ENCODE assay signal across 21 cellular contexts in genomic region chr7:50620418-50620817, GRCh38. TPM values are rescaled to one million over a fixed set of nuclear protein-coding genes. Genes with fewer than 3 reads are reported as not detected.
DNase-seq lines count a peak whose midpoint lies in the region; ATAC-seq, FAIRE-seq and TF ChIP-seq lines count a peak whose summit lies in the region.
"Had no signal": no experiment of that assay in that cellular context is flagged by ENCODE, and none has a peak within 500 bp of the region (broad histone marks: within the 10 kb centered on the region; RNA-seq: fewer than 3 reads in every experiment).

No MANE protein-coding gene starts in this region.

- intact Hi-C loops in aorta (cut with DNase I) = loop anchor here in 1 of 2 donors (5.0 to 10.0 kb wide), 2 partner anchors 37 to 164 kb away; partner anchors contain the start of gene GRB10

- ATAC-seq in GM23338 = no peak
- peak; percentile 47 for ATAC-seq in aorta (ENCODE audit: low FRiP score)
- ATAC-seq in activated T-cell treated with anti-CD3 and anti-CD28 coated beads, Interleukin-2, amount 50 U/mL, for 4 hours = no peak
- ATAC-seq: Right ventricle myocardium inferior had no signal

- H3K36me3 ChIP-seq in GM23338 (ENCODE audit: insufficient read depth) (peaks cover 4% of the 10 kb centered on the region; the same call in 1 of the 2 replicates), astrocyte (ENCODE audit: insufficient read depth, low read length) (peaks cover 11% of the 10 kb centered on the region), aorta (ENCODE audit: control insufficient read depth in 1 of 2, insufficient read depth in 2 of 2, low read length in 1 of 2) (no peaks in the 10 kb centered on the region)

- H3K27ac Mint-ChIP-seq in GM23338 (no peak overlapping the region), astrocyte (ENCODE audit: unreplicated experiment) (no peak overlapping the region)
- H3K27ac Mint-ChIP-seq: CD4-positive, alpha-beta memory T cell had no signal

- peaks cover 22% of the 10 kb centered on the region for H3K36me3 Mint-ChIP-seq in GM23338 (ENCODE audit: low read depth)
- peaks cover 14% of the 10 kb centered on the region for H3K36me3 Mint-ChIP-seq in astrocyte (ENCODE audit: low read depth, unreplicated experiment)
- no peaks in the 10 kb centered on the region for H3K36me3 Mint-ChIP-seq in activated T-cell treated with anti-CD3 and anti-CD28 coated beads, Interleukin-2, amount 50 U/mL, for 4 hours (ENCODE audit: insufficient read depth)

- DNase-seq in GM23338 (ENCODE audit: low spot score) = no peak
- DNase-seq in astrocyte (ENCODE audit: low read depth) = peak; percentile 20
- DNase-seq in fibroblast of the aortic adventitia (ENCODE audit: low read depth) = peak; percentile 60
- DNase-seq in aorta = peak in 1 of 2 donors; percentile 69
- no peak for DNase-seq in NCI-H1436 (lab: John Stamatoyannopoulos, UW)
- DNase-seq in activated T-cell treated with anti-CD3 and anti-CD28 coated beads, Interleukin-2, amount 50 U/mL, for 4 hours = no peak
- no peak for DNase-seq in stimulated activated CD4-positive, alpha-beta T cell treated with anti-CD3 and anti-CD28 coated beads, Interleukin-4, amount 100 ng/mL, for 24 hours
- DNase-seq: CD4-positive, alpha-beta memory T cell; DMS153; Karpas-422; NCI-H1694 treated with DMSO at 0.1 percent for 48 hours; NCI-H2081 treated with DMSO at 0.1 percent for 48 hours; NCI-H2171 treated with DMSO at 0.1 percent for 48 hours; NCI-H526; OCI-M1 had no signal

- no peak overlapping the region for H3K9ac ChIP-seq in astrocyte (ENCODE audit: low read length)
- H3K9ac ChIP-seq: BLaER1 treated with 17β-estradiol and CSF1 and Interleukin-3, amounts not matched to agents 10 nM and 100 nM had no signal

- H3K4me1 Mint-ChIP-seq in GM23338 (peaks cover 3% of the 10 kb centered on the region; the same call in 1 of the 3 replicates), astrocyte (ENCODE audit: low read depth, unreplicated experiment) (no peaks in the 10 kb centered on the region)
- H3K4me1 Mint-ChIP-seq in activated T-cell treated with anti-CD3 and anti-CD28 coated beads, Interleukin-2, amount 50 U/mL, for 4 hours (ENCODE audit: low read depth) = no peaks in the 10 kb centered on the region
- H3K4me1 Mint-ChIP-seq: CD4-positive, alpha-beta memory T cell had no signal

- no peak for FAIRE-seq in astrocyte (lab: Jason Lieb, UNC)
- FAIRE-seq: GM12892, RCC 7860 had no signal

- H3K4me3 Mint-ChIP-seq in GM23338 (no peak overlapping the region), astrocyte (ENCODE audit: unreplicated experiment) (no peak overlapping the region)
- no peak overlapping the region for H3K4me3 Mint-ChIP-seq in activated T-cell treated with anti-CD3 and anti-CD28 coated beads, Interleukin-2, amount 50 U/mL, for 4 hours
- H3K4me3 Mint-ChIP-seq: CD4-positive, alpha-beta memory T cell had no signal

- TF ChIP-seq CTCF in GM23338 (conservative IDR thresholded peaks at IDR 0.05; ENCODE audit: low read depth in 2 of 2) (no peak), astrocyte (IDR thresholded peaks at IDR 0.05; ENCODE audit: insufficient read depth, low read depth, low read length) (no peak), fibroblast of the aortic adventitia (IDR thresholded peaks at IDR 0.05; ENCODE audit: insufficient read depth, low read length) (no peak)

- H3K79me2 ChIP-seq in GM23338 (replicated peaks; ENCODE audit: insufficient read depth) = no peaks in the 10 kb centered on the region; the same call in 1 of the 2 replicates
- peaks cover 26% of the 10 kb centered on the region for H3K79me2 ChIP-seq in astrocyte (ENCODE audit: insufficient read depth, low read length)

- 7 to 8% methylated on average over 11 of the region's 11 CpGs for WGBS in aorta, 2 donors

- H3K27ac ChIP-seq in GM23338 (ENCODE audit: low read depth) (peak overlapping the region; percentile 14; the same call in 1 of the 2 replicates), astrocyte (ENCODE audit: low read depth, low read length) (no peak overlapping the region), aorta (ENCODE audit: low read depth in 1 of 2, low read length in 2 of 2) (peak overlapping the region in 1 of 2 donors; percentile 41)
- H3K27ac ChIP-seq: BLaER1 treated with 17β-estradiol and CSF1 and Interleukin-3, amounts not matched to agents 10 nM and 100 nM had no signal

- no peak overlapping the region for H2AFZ ChIP-seq in GM23338
- no peak overlapping the region for H2AFZ ChIP-seq in astrocyte (ENCODE audit: low read depth, low read length)

- H3K4me2 ChIP-seq in GM23338 = no peak overlapping the region
- H3K4me2 ChIP-seq in astrocyte (ENCODE audit: low read length) = no peak overlapping the region
- H3K4me2 ChIP-seq: BLaER1 treated with 17β-estradiol and CSF1 and Interleukin-3, amounts not matched to agents 10 nM and 100 nM had no signal

- H3K4me1 ChIP-seq in GM23338 (ENCODE audit: insufficient read depth) = no peaks in the 10 kb centered on the region
- no peaks in the 10 kb centered on the region for H3K4me1 ChIP-seq in astrocyte (ENCODE audit: insufficient read depth, low read length)
- H3K4me1 ChIP-seq in aorta (ENCODE audit: control insufficient read depth in 1 of 2, insufficient read depth in 2 of 2, low read length in 2 of 2) = peaks cover 2 to 3% of the 10 kb centered on the region in 2 donors
- H3K4me1 ChIP-seq: HAP-1 had no signal

- no peaks in the 10 kb centered on the region for H3F3A ChIP-seq in GM23338 (replicated peaks; ENCODE audit: low read depth)

- no peaks in the 10 kb centered on the region; the same call in 2 of the 3 replicates for H3K9me3 Mint-ChIP-seq in GM23338
- H3K9me3 Mint-ChIP-seq in astrocyte (ENCODE audit: unreplicated experiment) = no peaks in the 10 kb centered on the region
- no peaks in the 10 kb centered on the region for H3K9me3 Mint-ChIP-seq in activated T-cell treated with anti-CD3 and anti-CD28 coated beads, Interleukin-2, amount 50 U/mL, for 4 hours
- H3K9me3 Mint-ChIP-seq: CD4-positive, alpha-beta memory T cell had no signal

- H3K27me3 ChIP-seq in GM23338 (ENCODE audit: insufficient read depth) (no peaks in the 10 kb centered on the region), astrocyte (ENCODE audit: insufficient read depth, low read length) (no peaks in the 10 kb centered on the region), aorta (ENCODE audit: control insufficient read depth in 1 of 2, insufficient read depth in 2 of 2, low read length in 1 of 2) (no peaks in the 10 kb centered on the region)
- H3K27me3 ChIP-seq: BLaER1 treated with 17β-estradiol and CSF1 and Interleukin-3, amounts not matched to agents 10 nM and 100 nM had no signal

- H3K9me3 ChIP-seq in astrocyte (ENCODE audit: insufficient read depth, low read depth, low read length) (no peaks in the 10 kb centered on the region), aorta (ENCODE audit: control insufficient read depth, low read length) (no peaks in the 10 kb centered on the region)
- H3K9me3 ChIP-seq: BLaER1 treated with 17β-estradiol and CSF1 and Interleukin-3, amounts not matched to agents 10 nM and 100 nM; HAP-1 had no signal

- peaks cover 2% of the 10 kb centered on the region for H3K27me3 Mint-ChIP-seq in GM23338 (ENCODE audit: insufficient read depth, low read depth, poor library complexity)
- H3K27me3 Mint-ChIP-seq in astrocyte (ENCODE audit: low read depth, unreplicated experiment) = no peaks in the 10 kb centered on the region
- H3K27me3 Mint-ChIP-seq in activated T-cell treated with anti-CD3 and anti-CD28 coated beads, Interleukin-2, amount 50 U/mL, for 4 hours (ENCODE audit: low read depth) = peaks cover 5% of the 10 kb centered on the region

- no peaks in the 10 kb centered on the region for H3K9me2 ChIP-seq in GM23338 (ENCODE audit: insufficient read depth)

- H4K20me1 ChIP-seq in GM23338 (replicated peaks; ENCODE audit: insufficient read depth) (peaks cover 6% of the 10 kb centered on the region; the same call in 1 of the 2 replicates), astrocyte (ENCODE audit: insufficient read depth, low read length) (peaks cover 76% of the 10 kb centered on the region)

- H3K4me3 ChIP-seq in GM23338 (no peak overlapping the region), astrocyte (ENCODE audit: insufficient read depth, low read depth, low read length) (no peak overlapping the region), fibroblast of the aortic adventitia (ENCODE audit: low read depth, low read length) (no peak overlapping the region), aorta (ENCODE audit: low read length in 2 of 2) (no peak overlapping the region)
- H3K4me3 ChIP-seq: BLaER1 treated with 17β-estradiol and CSF1 and Interleukin-3, amounts not matched to agents 10 nM and 100 nM; HAP-1 had no signal

RNA-seq across cellular contexts. Expression of gene DDC, which starts 55.2 kb away (rescaled TPM):
- total RNA-seq in GM23338 (2014; rRNA removed; shearing (Covaris generic)) = not detected in 2 replicates
- polyA plus RNA-seq in GM23338 (2016; fragmentation: Nextera tagmentation; extraction: Ambion mirVana) = not detected in 2 replicates
- not detected in 2 replicates for total RNA-seq in astrocyte
- not detected in 2 replicates for total RNA-seq in fibroblast of the aortic adventitia (ENCODE audit: low replicate concordance)
- total RNA-seq in aorta = not detected
- polyA plus RNA-seq in aorta = 10 to 100 TPM in 1 of 2 donors, not detected in 1; 49.6 TPM
- under 1 TPM in 2 of 3 donors, not detected in 1; 0.38 to 0.61 TPM for total RNA-seq in activated T-cell treated with anti-CD3 and anti-CD28 coated beads, Interleukin-2, amount 50 U/mL, for 4 hours
- total RNA-seq: CD4-positive, alpha-beta memory T cell; G401; Right ventricle myocardium inferior had no signal
- polyA plus RNA-seq: CD4-positive, alpha-beta memory T cell had no signal

Comparison
In these comparisons a context has a peak if more than half of its experiments do, and no peak if none do; other contexts are left out.
1. DNase-seq: peak in astrocyte (single experiment) and fibroblast of the aortic adventitia (single experiment); none in GM23338 (single experiment), NCI-H1436 (single experiment), activated T-cell treated with anti-CD3 and anti-CD28 coated beads, Interleukin-2, amount 50 U/mL, for 4 hours (single experiment) and stimulated activated CD4-positive, alpha-beta T cell treated with anti-CD3 and anti-CD28 coated beads, Interleukin-4, amount 100 ng/mL, for 24 hours (single experiment).